ENCODE assay signal across 8 cellular contexts in genomic region chr6:37353761-37354525, GRCh38. TPM values are rescaled to one million over a fixed set of nuclear protein-coding genes. Genes with fewer than 3 reads are reported as not detected.
DNase-seq lines count a peak whose midpoint lies in the region; ATAC-seq, FAIRE-seq and TF ChIP-seq lines count a peak whose summit lies in the region.

TSS of gene RNF8 (plus strand) at chr6:37353983. CDS start at chr6:37354165, 182 bp downstream.

- H3K27me3 Mint-ChIP-seq in dendritic cell treated with granulocyte-macrophage colony-stimulating factor and Interleukin-4, amounts not matched to agents 40 ng/mL and 50 ng/mL, for 4 days, result peaks cover 14% of the 10 kb centered on the region

- POLR2A ChIA-PET in BJ (lab: Charles Lee), result interaction anchor here (0.6 kb wide), 2 partner anchors 73 to 155 kb away, joined by 3 to 5 read pairs; no protein-coding TSS in a partner anchor

- FAIRE-seq in GM19239 (lab: Jason Lieb, UNC), result peak; percentile 88

- peak; percentile 58 for ATAC-seq in HG03457 (IDR thresholded peaks at IDR 0.05; ENCODE audit: unreplicated experiment)
- peak; percentile 97 for ATAC-seq in left lobe of liver

- peak within 1 kb of the TSS; percentile 96 for H3K4me3 ChIP-seq in BJ (ENCODE audit: low read depth, low read length)

- DNase-seq in BJ (ENCODE audit: low read depth) (peak; percentile 34), GM19239 (ENCODE audit: insufficient read length, low spot score) (peak; percentile 95), NCI-H526 treated with DMSO at 0.1 percent for 48 hours (lab: John Stamatoyannopoulos, UW) (peak; percentile 86), left lobe of liver (ENCODE audit: low spot score) (peak; percentile 92)
- DNase-seq in activated CD4-positive, alpha-beta T cell treated with anti-CD3 and anti-CD28 coated beads, Interleukin-2, amount 50 U/mL, for 1 hour, result peak; percentile 87
- DNase-seq in stimulated activated CD4-positive, alpha-beta T cell treated with anti-CD3 and anti-CD28 coated beads, Interleukin-2, amount 100 ng/mL, for 24 hours, result peak; percentile 90 to 95

- no peaks in the 10 kb centered on the region for H3K9me3 Mint-ChIP-seq in dendritic cell treated with granulocyte-macrophage colony-stimulating factor and Interleukin-4, amounts not matched to agents 40 ng/mL and 50 ng/mL, for 4 days

- CTCF ChIA-PET in BJ (lab: Yijun Ruan, JAX), result interaction anchor here (1.0 kb wide), 1 partner anchor 28 kb away, joined by 4 read pairs; no protein-coding TSS in a partner anchor

- H3K27me3 ChIP-seq in BJ (ENCODE audit: control insufficient read depth, insufficient read depth, low read length), result no peaks in the 10 kb centered on the region

- TF ChIP-seq CTCF in BJ (IDR thresholded peaks at IDR 0.05; ENCODE audit: insufficient read depth, low read depth, low read length), result no peak

- H3K36me3 Mint-ChIP-seq in dendritic cell treated with granulocyte-macrophage colony-stimulating factor and Interleukin-4, amounts not matched to agents 40 ng/mL and 50 ng/mL, for 4 days (ENCODE audit: low read depth), result peaks cover 10% of the 10 kb centered on the region

- H3K4me1 Mint-ChIP-seq in dendritic cell treated with granulocyte-macrophage colony-stimulating factor and Interleukin-4, amounts not matched to agents 40 ng/mL and 50 ng/mL, for 4 days (ENCODE audit: low read depth), result peaks cover 24% of the 10 kb centered on the region

- intact Hi-C loops in dendritic cell treated with granulocyte-macrophage colony-stimulating factor and Interleukin-4, amounts not matched to agents 40 ng/mL and 50 ng/mL, for 4 days (cut with micrococcal nuclease), result no loop called here

- peak within 1 kb of the TSS; percentile 97 for H3K4me3 Mint-ChIP-seq in dendritic cell treated with granulocyte-macrophage colony-stimulating factor and Interleukin-4, amounts not matched to agents 40 ng/mL and 50 ng/mL, for 4 days

- H3K27ac Mint-ChIP-seq in dendritic cell treated with granulocyte-macrophage colony-stimulating factor and Interleukin-4, amounts not matched to agents 40 ng/mL and 50 ng/mL, for 4 days, result peak within 1 kb of the TSS; percentile 87

- no peaks in the 10 kb centered on the region for H3K36me3 ChIP-seq in BJ (ENCODE audit: control insufficient read depth, insufficient read depth, low read length)

RNA-seq across cellular contexts. Expression of gene RNF8, which starts in this region (rescaled TPM):
- 13.3 and 18.3 TPM in 2 replicates for polyA plus RNA-seq in BJ (2011; rRNA removed)
- 5.1 and 7.6 TPM in 2 replicates for polyA minus RNA-seq in BJ (2011; rRNA and poly(A)+ RNA removed)
- total RNA-seq in left lobe of liver, result 4.9 TPM

Comparison
In these comparisons a context has a peak if more than half of its experiments do, and no peak if none do; other contexts are left out.
1. Peak in every context shown above with its lines: DNase-seq, ATAC-seq and H3K4me3 ChIP-seq.
2. DNase-seq: peak in every context shown above with its lines; median percentile 95 in GM19239; 92 in stimulated activated CD4-positive, alpha-beta T cell treated with anti-CD3 and anti-CD28 coated beads, Interleukin-2, amount 100 ng/mL, for 24 hours; 92 in left lobe of liver; 87 in activated CD4-positive, alpha-beta T cell treated with anti-CD3 and anti-CD28 coated beads, Interleukin-2, amount 50 U/mL, for 1 hour; 86 in NCI-H526 treated with DMSO at 0.1 percent for 48 hours; 34 in BJ.